ENCODE assay signal across 13 cellular contexts in genomic region chr2:53028746-53029423, GRCh38.
DNase-seq lines count a peak whose midpoint lies in the region; TF ChIP-seq lines count a peak whose summit lies in the region.
"Had no signal": no experiment of that assay in that cellular context is flagged by ENCODE, and none has a peak within 500 bp of the region (broad histone marks: within the 10 kb centered on the region; RNA-seq: fewer than 3 reads in every experiment).

No MANE protein-coding gene starts in this region.

- no peaks in the 10 kb centered on the region for H3K36me3 Mint-ChIP-seq in glutamatergic neuron (ENCODE audit: unreplicated experiment)
- H3K36me3 Mint-ChIP-seq: CD4-positive, CD25-positive, alpha-beta regulatory T cell had no signal

- H2AFZ ChIP-seq in GM23248 (peak overlapping the region; percentile 62), PC-9 (no peak overlapping the region)

- H3K27ac ChIP-seq in GM23248 (no peak overlapping the region), PC-9 (no peak overlapping the region), vagina (no peak overlapping the region), tibial nerve (no peak overlapping the region)
- H3K27ac ChIP-seq: Peyer's patch had no signal

- H3F3A ChIP-seq in GM23248 (ENCODE audit: insufficient read depth) (peaks cover 25% of the 10 kb centered on the region; the same call in 1 of the 2 replicates), PC-9 (ENCODE audit: insufficient read depth, low read depth) (no peaks in the 10 kb centered on the region)

- no peaks in the 10 kb centered on the region for H3K9me3 Mint-ChIP-seq in glutamatergic neuron (ENCODE audit: unreplicated experiment)

- peaks cover 2% of the 10 kb centered on the region for H3K4me1 Mint-ChIP-seq in glutamatergic neuron (ENCODE audit: low read depth, unreplicated experiment)
- H3K4me1 Mint-ChIP-seq: CD4-positive, CD25-positive, alpha-beta regulatory T cell had no signal

- H3K9me2 ChIP-seq in GM23248 (ENCODE audit: insufficient read depth) (no peaks in the 10 kb centered on the region), PC-9 (ENCODE audit: insufficient read depth) (no peaks in the 10 kb centered on the region)

- H3K27me3 ChIP-seq in GM23248 (replicated peaks; ENCODE audit: insufficient read depth): no peaks in the 10 kb centered on the region
- no peaks in the 10 kb centered on the region for H3K27me3 ChIP-seq in PC-9 (ENCODE audit: insufficient read depth, low read depth)
- H3K27me3 ChIP-seq in vagina: no peaks in the 10 kb centered on the region
- no peaks in the 10 kb centered on the region for H3K27me3 ChIP-seq in tibial nerve
- H3K27me3 ChIP-seq: Peyer's patch had no signal

- H3K27ac Mint-ChIP-seq in glutamatergic neuron (ENCODE audit: unreplicated experiment): no peak overlapping the region
- H3K27ac Mint-ChIP-seq: CD4-positive, CD25-positive, alpha-beta regulatory T cell had no signal

- WGBS in GM23248 (ENCODE audit: low coverage in 1 of 2, low lambda C conversion rate in 2 of 2, missing lambda C conversion rate in 2 of 2), 2 experiments: 70 to 79% methylated on average over 6 of the region's 6 CpGs
- 81 to 86% methylated on average over 6 of the region's 6 CpGs for WGBS in tibial nerve, 2 donors

- H3K79me2 ChIP-seq in GM23248 (ENCODE audit: insufficient read depth): no peaks in the 10 kb centered on the region
- no peaks in the 10 kb centered on the region for H3K79me2 ChIP-seq in PC-9 (ENCODE audit: low read depth)

- in situ Hi-C loops in GM23248 (cut with MboI): no loop called here

- intact Hi-C loops in PC-9 (cut with micrococcal nuclease; ENCODE audit: unreplicated experiment): loop anchor here (2.0 to 5.0 kb wide), 2 partner anchors 58 to 102 kb away; no protein-coding TSS in a partner anchor
- intact Hi-C loops in vagina (cut with DNase I): no loop called here

- no peak overlapping the region for H3K4me3 ChIP-seq in GM23248
- H3K4me3 ChIP-seq in PC-9: no peak overlapping the region
- H3K4me3 ChIP-seq in retinal pigment epithelial cell (ENCODE audit: low read length): no peak overlapping the region
- H3K4me3 ChIP-seq in vagina: no peak overlapping the region
- no peak overlapping the region for H3K4me3 ChIP-seq in tibial nerve
- H3K4me3 ChIP-seq: Peyer's patch had no signal

- POLR2A ChIA-PET in PC-9 (lab: Charles Lee; ENCODE audit: unreplicated experiment): no interaction called here

- TF ChIP-seq POLR2A in vagina (IDR thresholded peaks at IDR 0.05) (no peak), tibial nerve (IDR thresholded peaks at IDR 0.05) (no peak)

- H3K27me3 Mint-ChIP-seq in glutamatergic neuron (ENCODE audit: unreplicated experiment): no peaks in the 10 kb centered on the region
- H3K27me3 Mint-ChIP-seq: CD4-positive, CD25-positive, alpha-beta regulatory T cell had no signal

- no peaks in the 10 kb centered on the region for H3K9me3 ChIP-seq in GM23248 (ENCODE audit: low read depth)
- H3K9me3 ChIP-seq in PC-9 (ENCODE audit: insufficient read depth, low read depth): no peaks in the 10 kb centered on the region
- no peaks in the 10 kb centered on the region for H3K9me3 ChIP-seq in vagina
- no peaks in the 10 kb centered on the region for H3K9me3 ChIP-seq in tibial nerve
- H3K9me3 ChIP-seq: Peyer's patch had no signal

- no peak for TF ChIP-seq EP300 in tibial nerve (IDR thresholded peaks at IDR 0.05)

- H4K20me1 ChIP-seq in GM23248 (ENCODE audit: insufficient read depth) (no peaks in the 10 kb centered on the region), PC-9 (ENCODE audit: insufficient read depth) (no peaks in the 10 kb centered on the region)

- no peak overlapping the region for H3K4me3 Mint-ChIP-seq in glutamatergic neuron (ENCODE audit: unreplicated experiment)
- H3K4me3 Mint-ChIP-seq: CD4-positive, CD25-positive, alpha-beta regulatory T cell had no signal

- H3K4me2 ChIP-seq in GM23248 (ENCODE audit: unreplicated experiment) (peak overlapping the region; percentile 41), PC-9 (0 out of 2 replicates have a peak overlapping the region, but pooled peaks have one; percentile 1)

- BruUV-seq in PC-9 (replicated peaks; lab: Mats Ljungman, UMichigan): no TSS peak

- H3K9ac ChIP-seq in GM23248: no peak overlapping the region

- DNase-seq in GM23248 (no peak), PC-9 (no peak), glutamatergic neuron (no peak), retinal pigment epithelial cell (ENCODE audit: low read depth) (no peak), vagina (ENCODE audit: extremely low spot score in 2 of 2) (no peak), cerebellar cortex (ENCODE audit: low spot score) (no peak), tibial nerve (ENCODE audit: low spot score in 2 of 2) (no peak)
- DNase-seq: CD4-positive, CD25-positive, alpha-beta regulatory T cell; DMS79 treated with DMSO at 0.1 percent for 48 hours; NCI-H1694; NCI-H446; Peyer's patch; Right ventricle myocardium superior had no signal

- H3K36me3 ChIP-seq in GM23248 (ENCODE audit: low read depth): no peaks in the 10 kb centered on the region
- no peaks in the 10 kb centered on the region for H3K36me3 ChIP-seq in PC-9 (ENCODE audit: low read depth)
- H3K36me3 ChIP-seq in vagina: no peaks in the 10 kb centered on the region
- H3K36me3 ChIP-seq in tibial nerve: no peaks in the 10 kb centered on the region
- H3K36me3 ChIP-seq: Peyer's patch had no signal

- CTCF ChIA-PET in PC-9 (lab: Charles Lee): no interaction called here

- H3K4me1 ChIP-seq in GM23248 (ENCODE audit: insufficient read depth) (peaks cover 29% of the 10 kb centered on the region), PC-9 (replicated peaks; ENCODE audit: insufficient read depth) (peaks cover 10% of the 10 kb centered on the region; the same call in 1 of the 2 replicates), vagina (no peaks in the 10 kb centered on the region), tibial nerve (no peaks in the 10 kb centered on the region)
- H3K4me1 ChIP-seq: Peyer's patch had no signal

- no peak for TF ChIP-seq CTCF in PC-9 (conservative IDR thresholded peaks at IDR 0.05)
- TF ChIP-seq CTCF in glutamatergic neuron (IDR thresholded peaks at IDR 0.05; ENCODE audit: partially characterized antibody, unreplicated experiment): peak; percentile 17
- TF ChIP-seq CTCF in retinal pigment epithelial cell (conservative IDR thresholded peaks at IDR 0.05; ENCODE audit: low read depth, low read length): peak; percentile 6
- no peak for TF ChIP-seq CTCF in vagina (IDR thresholded peaks at IDR 0.05)
- TF ChIP-seq CTCF in tibial nerve (IDR thresholded peaks at IDR 0.05): no peak

Comparison
In these comparisons a context has a peak if more than half of its experiments do, and no peak if none do; other contexts are left out.
1. CTCF ChIP-seq: peak in glutamatergic neuron (single experiment) and retinal pigment epithelial cell (single experiment); none in PC-9 (single experiment), vagina (0 of 3) and tibial nerve (0 of 5).